2 cellular contexts compared by ENCODE assay signal in genomic region chr3:142275856-142276255, GRCh38.
TF ChIP-seq lines count a peak whose summit lies in the region.

No MANE protein-coding gene starts in this region.

TF ChIP-seq in SK-N-SH, 30 proteins besides CTCF, POLR2A, EP300 and RAD21 (continued from another document and continues in another):
- TF ChIP-seq TAF1 (IDR thresholded peaks at IDR 0.05; ENCODE audit: borderline replicate concordance, low read depth, low read length) (no peak), TCF12 (IDR thresholded peaks at IDR 0.05) (peak; percentile 41; the same call in 1 of the 2 replicates), USF2 (IDR thresholded peaks at IDR 0.05; ENCODE audit: borderline replicate concordance, low read depth, low read length) (no peak), POLR2AphosphoS5 (IDR thresholded peaks at IDR 0.05; ENCODE audit: low read depth, low read length) (no peak), YY1 (IDR thresholded peaks at IDR 0.05; ENCODE audit: low read depth) (no peak), IRF3 (IDR thresholded peaks at IDR 0.05; ENCODE audit: low read depth, low read length) (no peak), MAX (IDR thresholded peaks at IDR 0.05; ENCODE audit: low read depth) (no peak), RFX5 (IDR thresholded peaks at IDR 0.05; ENCODE audit: low read length) (no peak), FOSL2 (IDR thresholded peaks at IDR 0.05; ENCODE audit: borderline replicate concordance, low read depth) (peak; percentile 45; the same call in 1 of the 2 replicates), RCOR1 (IDR thresholded peaks at IDR 0.05; ENCODE audit: low read length) (no peak), ZBTB33 (IDR thresholded peaks at IDR 0.05; ENCODE audit: borderline replicate concordance, low read depth) (no peak), ELF1 (IDR thresholded peaks at IDR 0.05) (no peak), FOXM1 (IDR thresholded peaks at IDR 0.05; ENCODE audit: low read depth) (no peak), SMC3 (IDR thresholded peaks at IDR 0.05; ENCODE audit: low read depth, low read length) (no peak), EZH2phosphoT487 (IDR thresholded peaks at IDR 0.05; ENCODE audit: borderline replicate concordance, low read depth) (no peak), SIN3A (IDR thresholded peaks at IDR 0.05; ENCODE audit: borderline replicate concordance, low read depth, low read length) (no peak), USF1 (IDR thresholded peaks at IDR 0.05; ENCODE audit: borderline replicate concordance, low read depth) (no peak), RXRA (IDR thresholded peaks at IDR 0.05; ENCODE audit: borderline replicate concordance, low read depth) (0 out of 2 replicates have a peak, but pooled peaks have one; percentile 26), REST (IDR thresholded peaks at IDR 0.05; ENCODE audit: low read depth, low read length) (no peak), NFIC (IDR thresholded peaks at IDR 0.05; ENCODE audit: borderline replicate concordance) (peak; percentile 45; the same call in 1 of the 2 replicates)

TF ChIP-seq in WTC11, 78 proteins besides CTCF, POLR2A, EP300 and RAD21 (continued from another document):
- TF ChIP-seq USF1 (CRISPR knock-in tag; IDR thresholded peaks at IDR 0.05) (no peak), NFYB (CRISPR knock-in tag; conservative IDR thresholded peaks at IDR 0.05; ENCODE audit: low read depth) (no peak), ATF6 (CRISPR knock-in tag; IDR thresholded peaks at IDR 0.05) (no peak), ATF1 (CRISPR knock-in tag; IDR thresholded peaks at IDR 0.05) (no peak), E2F1 (CRISPR knock-in tag; IDR thresholded peaks at IDR 0.05) (no peak), SMAD4 (CRISPR knock-in tag; IDR thresholded peaks at IDR 0.05) (no peak)
